In genomic region chr10:112744525-112744924, GRCh38 we compare ENCODE assay signal across 23 cellular contexts.
A peak's percentile ranks its signal among the peaks of the same experiment; 100 is the strongest.
DNase-seq lines count a peak whose midpoint lies in the region; ATAC-seq and TF ChIP-seq lines count a peak whose summit lies in the region.
"Had no signal": no experiment of that assay in that cellular context is flagged by ENCODE, and none has a peak within 500 bp of the region (broad histone marks: within the 10 kb centered on the region; RNA-seq: fewer than 3 reads in every experiment).

No MANE protein-coding gene starts in this region.

- H3K4me1 Mint-ChIP-seq in neural crest cell (peaks cover 31% of the 10 kb centered on the region), type B pancreatic cell (ENCODE audit: unreplicated experiment) (peaks cover 35% of the 10 kb centered on the region)
- H3K4me1 Mint-ChIP-seq: CD4-positive, alpha-beta memory T cell had no signal

- H3K9me3 Mint-ChIP-seq in neural crest cell: no peaks in the 10 kb centered on the region
- H3K9me3 Mint-ChIP-seq in type B pancreatic cell: no peaks in the 10 kb centered on the region
- H3K9me3 Mint-ChIP-seq: CD4-positive, alpha-beta memory T cell had no signal

- no peaks in the 10 kb centered on the region for H3K27me3 Mint-ChIP-seq in neural crest cell (ENCODE audit: low read depth)
- peaks cover 3% of the 10 kb centered on the region for H3K27me3 Mint-ChIP-seq in type B pancreatic cell
- H3K27me3 Mint-ChIP-seq: CD4-positive, alpha-beta memory T cell had no signal

- intact Hi-C loops in colonic mucosa (cut with DNase I) (no loop called here), left ventricle myocardium superior (cut with micrococcal nuclease) (no loop called here)

- H3K9ac ChIP-seq in colonic mucosa (ENCODE audit: low read depth in 2 of 2, low read length in 2 of 2) (no peak overlapping the region), liver (ENCODE audit: low read depth in 1 of 2, low read length in 2 of 2) (no peak overlapping the region)
- H3K9ac ChIP-seq: BLaER1 treated with 17β-estradiol and CSF1 and Interleukin-3, amounts not matched to agents 10 nM and 100 nM had no signal

- H3K4me3 Mint-ChIP-seq in neural crest cell (peak overlapping the region; percentile 20), type B pancreatic cell (peak overlapping the region; percentile 1)
- H3K4me3 Mint-ChIP-seq: CD4-positive, alpha-beta memory T cell had no signal

- H3K36me3 Mint-ChIP-seq in neural crest cell (ENCODE audit: low read depth) (no peaks in the 10 kb centered on the region), type B pancreatic cell (peaks cover 9% of the 10 kb centered on the region)

- H3K27ac Mint-ChIP-seq in neural crest cell (ENCODE audit: unreplicated experiment) (no peak overlapping the region), type B pancreatic cell (peak overlapping the region; percentile 8)

- TF ChIP-seq RAD21 in liver (IDR thresholded peaks at IDR 0.05): peak in 1 of 2 donors; percentile 17

- DNase-seq in colonic mucosa (peak; percentile 45), neural crest cell (ENCODE audit: low read depth, low spot score) (no peak), type B pancreatic cell (ENCODE audit: extremely low spot score, unreplicated experiment) (no peak), left ventricle myocardium superior (no peak)
- DNase-seq in activated CD4-positive, alpha-beta T cell treated with anti-CD3 and anti-CD28 coated beads, Interleukin-2, amount 50 U/mL, for 4 hours: no peak
- DNase-seq: CD4-positive, alpha-beta memory T cell; DMS53; EL; GF-D8; H7; Kasumi-1; NCI-H1694; NCI-H226; NCI-H524; NCI-H774; NK-92 treated with Interleukin-12 subunit alpha and Interleukin-12 subunit beta, amount 100 ng/mL, for 24 hours; SHP77 treated with DMSO at 0.1 percent for 48 hours had no signal

- WGBS in liver: 47% methylated on average over 9 of the region's 9 CpGs

- ATAC-seq in GM18909 (IDR thresholded peaks at IDR 0.05; ENCODE audit: poor library complexity, unreplicated experiment) (no peak), GM21576 (IDR thresholded peaks at IDR 0.05; ENCODE audit: unreplicated experiment) (no peak), left ventricle myocardium superior (no peak)

- H3K27ac ChIP-seq in colonic mucosa (peak overlapping the region; percentile 54), liver (ENCODE audit: low read depth in 1 of 2, low read length in 2 of 2) (peak overlapping the region; percentile 31 to 39)
- H3K27ac ChIP-seq: BLaER1 treated with 17β-estradiol and CSF1 and Interleukin-3, amounts not matched to agents 10 nM and 100 nM; RWPE1; SK-N-MC had no signal

- H3K4me1 ChIP-seq in colonic mucosa (peaks cover 21% of the 10 kb centered on the region), liver (ENCODE audit: control insufficient read depth in 4 of 4, insufficient read depth in 4 of 4, low read length in 3 of 4) (peaks cover 2 to 47% (median 37%) of the 10 kb centered on the region in 4 donors)

- H3K36me3 ChIP-seq in colonic mucosa: no peaks in the 10 kb centered on the region
- H3K36me3 ChIP-seq in liver (ENCODE audit: control insufficient read depth in 4 of 4, insufficient read depth in 3 of 4, low read depth in 1 of 4, low read length in 3 of 4): no peaks in the 10 kb centered on the region

- H3K4me3 ChIP-seq in colonic mucosa (no peak overlapping the region), liver (ENCODE audit: low read depth in 1 of 3, low read length in 3 of 3) (no peak overlapping the region)
- H3K4me3 ChIP-seq: BLaER1 treated with 17β-estradiol and CSF1 and Interleukin-3, amounts not matched to agents 10 nM and 100 nM; SK-N-MC had no signal

- no peak for TF ChIP-seq CTCF in colonic mucosa (IDR thresholded peaks at IDR 0.05)
- no peak for TF ChIP-seq CTCF in liver (IDR thresholded peaks at IDR 0.05; ENCODE audit: low read depth, low read length, missing input control)
- no peak for TF ChIP-seq CTCF in neural crest cell (conservative IDR thresholded peaks at IDR 0.05)
- no peak for TF ChIP-seq CTCF in type B pancreatic cell (conservative IDR thresholded peaks at IDR 0.05)

- H3K9me3 ChIP-seq in colonic mucosa (no peaks in the 10 kb centered on the region), liver (ENCODE audit: control insufficient read depth in 4 of 4, low read length in 3 of 4) (no peaks in the 10 kb centered on the region)

- H3K27me3 ChIP-seq in colonic mucosa (no peaks in the 10 kb centered on the region), liver (ENCODE audit: control insufficient read depth in 4 of 4, insufficient read depth in 4 of 4, low read length in 3 of 4) (no peaks in the 10 kb centered on the region)
- H3K27me3 ChIP-seq: BLaER1 treated with 17β-estradiol and CSF1 and Interleukin-3, amounts not matched to agents 10 nM and 100 nM had no signal

TF ChIP-seq in liver, 16 proteins besides CTCF, POLR2A, EP300 and RAD21:
- TF ChIP-seq RXRA (IDR thresholded peaks at IDR 0.05) (no peak), HNF4A (conservative IDR thresholded peaks at IDR 0.05) (peak in 1 of 2 donors; percentile 17)
